In genomic region chr19:1977116-1977515, GRCh38 we compare ENCODE assay signal across 12 cellular contexts. TPM values are rescaled to one million over a fixed set of nuclear protein-coding genes. Genes with fewer than 3 reads are reported as not detected.
DNase-seq lines count a peak whose midpoint lies in the region; ATAC-seq and TF ChIP-seq lines count a peak whose summit lies in the region.
"Had no signal": no experiment of that assay in that cellular context is flagged by ENCODE, and none has a peak within 500 bp of the region (broad histone marks: within the 10 kb centered on the region; RNA-seq: fewer than 3 reads in every experiment).

No MANE protein-coding gene starts in this region.

- H3K4me2 ChIP-seq in DND-41 (ENCODE audit: insufficient read depth, low read length): no peak overlapping the region
- H3K4me2 ChIP-seq: KMS-11 had no signal

- no peak overlapping the region for H2AFZ ChIP-seq in DND-41 (ENCODE audit: low read depth, low read length)
- H2AFZ ChIP-seq: GM23248 had no signal

- H3K79me2 ChIP-seq in DND-41 (ENCODE audit: insufficient read depth, low read length): peaks cover 53% of the 10 kb centered on the region

- peaks cover 77% of the 10 kb centered on the region for H3K36me3 ChIP-seq in DND-41 (ENCODE audit: insufficient read depth, low read length)

- H3K4me3 ChIP-seq in DND-41 (ENCODE audit: low read depth in 1 of 2, low read length in 2 of 2): no peak overlapping the region
- H3K4me3 ChIP-seq: GM23248 had no signal

- 0 out of 2 replicates have a peak overlapping the region, but pooled peaks have one; percentile 36 for H3K27ac ChIP-seq in DND-41 (ENCODE audit: low read length)
- H3K27ac ChIP-seq: GM23248, KMS-11 had no signal

- no peaks in the 10 kb centered on the region for H3K27me3 ChIP-seq in DND-41 (ENCODE audit: insufficient read depth, low read length, poor library complexity)

- H3K9ac ChIP-seq in DND-41 (ENCODE audit: low read depth, low read length): no peak overlapping the region
- H3K9ac ChIP-seq: GM23248, KMS-11 had no signal

- H3K4me1 ChIP-seq in DND-41 (ENCODE audit: insufficient read depth, low read length): no peaks in the 10 kb centered on the region

- DNase-seq in DND-41 (no peak), NCI-H1694 (lab: John Stamatoyannopoulos, UW) (peak; percentile 4), cerebellum (ENCODE audit: low spot score) (no peak)
- no peak for DNase-seq in activated CD4-positive, alpha-beta T cell treated with anti-CD3 and anti-CD28 coated beads, Interleukin-2, amount 50 U/mL, for 1 hour
- no peak for DNase-seq in stimulated activated CD4-positive, alpha-beta T cell treated with anti-CD3 and anti-CD28 coated beads, Interleukin-4, amount 100 ng/mL, for 4 hours
- DNase-seq: ACHN, C1 segment of cervical spinal cord, DMS53, GM23248, H7 had no signal

- H4K20me1 ChIP-seq in DND-41 (ENCODE audit: insufficient read depth, low read length): peaks cover 41% of the 10 kb centered on the region

- no peak for ATAC-seq in DND-41 (ENCODE audit: insufficient read depth, low read depth)
- peak; percentile 48 for ATAC-seq in esophagus mucosa

- no peaks in the 10 kb centered on the region for H3K9me3 ChIP-seq in DND-41 (ENCODE audit: insufficient read depth, low read length, severe bottlenecking)

- no peak for TF ChIP-seq CTCF in DND-41 (IDR thresholded peaks at IDR 0.05; ENCODE audit: borderline replicate concordance, extremely low read depth, low read length, poor library complexity, severe bottlenecking)

RNA-seq across cellular contexts. Expression of gene CSNK1G2, which starts 36.1 kb away (rescaled TPM):
- total RNA-seq in esophagus mucosa (38.8 TPM), cerebellum (40.3 TPM)

RNA-seq across cellular contexts. Expression of gene BTBD2, which starts 38.4 kb away (rescaled TPM):
- 68.6 TPM for total RNA-seq in esophagus mucosa
- total RNA-seq in cerebellum: 48.9 TPM
